Comparison of ENCODE assay signal across 15 cellular contexts in genomic region chr7:28570970-28571288, GRCh38.
DNase-seq lines count a peak whose midpoint lies in the region; ATAC-seq and TF ChIP-seq lines count a peak whose summit lies in the region.
"Had no signal": no experiment of that assay in that cellular context is flagged by ENCODE, and none has a peak within 500 bp of the region (broad histone marks: within the 10 kb centered on the region; RNA-seq: fewer than 3 reads in every experiment).

No MANE protein-coding gene starts in this region.

- TF ChIP-seq POLR2A in HCT116 (IDR thresholded peaks at IDR 0.05; ENCODE audit: borderline replicate concordance, extremely low read depth, insufficient read depth, insufficient read length) (no peak), upper lobe of left lung (IDR thresholded peaks at IDR 0.05) (no peak)

- H3K79me2 ChIP-seq in HCT116 (ENCODE audit: insufficient read depth, low read length), result no peaks in the 10 kb centered on the region

- H3K9ac ChIP-seq in HCT116 (ENCODE audit: low read length), result no peak overlapping the region

- H4K20me1 ChIP-seq in HCT116 (ENCODE audit: insufficient read depth), result no peaks in the 10 kb centered on the region

- no peak for TF ChIP-seq EP300 in upper lobe of left lung (IDR thresholded peaks at IDR 0.05)

- H3K36me3 ChIP-seq in HCT116 (ENCODE audit: control insufficient read depth in 1 of 2, insufficient read depth in 2 of 2, low read length in 2 of 2) (no peaks in the 10 kb centered on the region), upper lobe of left lung (no peaks in the 10 kb centered on the region)
- H3K36me3 ChIP-seq: gastroesophageal sphincter, thyroid gland had no signal

- no peaks in the 10 kb centered on the region for H3K9me2 ChIP-seq in HCT116 (ENCODE audit: insufficient read depth)

- no peak overlapping the region for H3K4me3 ChIP-seq in AG10803 (ENCODE audit: low read length)
- H3K4me3 ChIP-seq in HCT116 (replicated peaks in 1 of 2; ENCODE audit: low read depth in 1 of 2, low read length in 2 of 2), result no peak overlapping the region
- H3K4me3 ChIP-seq in upper lobe of left lung, result no peak overlapping the region
- H3K4me3 ChIP-seq: gastroesophageal sphincter, thyroid gland had no signal

- RAD21 ChIA-PET in HCT116 (lab: Charles Lee; ENCODE audit: low non-redundant PET in 1 of 2, low total read pairs in 2 of 2, uncharacterized antibody in 2 of 2, unreplicated experiment in 2 of 2), result no interaction called here

- CTCF ChIA-PET in HCT116 (lab: Charles Lee), result no interaction called here

- POLR2A ChIA-PET in HCT116 (lab: Charles Lee), result interaction anchor here (0.5 kb wide), 1 partner anchor 41 kb away, joined by 4 read pairs; no protein-coding TSS in a partner anchor

- WGBS in upper lobe of left lung, 2 donors, result 79 to 95% methylated on average over 4 of the region's 4 CpGs

- no peaks in the 10 kb centered on the region for H3K4me1 ChIP-seq in HCT116 (ENCODE audit: control insufficient read depth in 1 of 2, insufficient read depth in 2 of 2, low read length in 2 of 2)
- H3K4me1 ChIP-seq in upper lobe of left lung, result peaks cover 0 to 13% (median 5%) of the 10 kb centered on the region in 4 donors

- H2AFZ ChIP-seq in HCT116 (ENCODE audit: low read depth, low read length, poor library complexity, severe bottlenecking), result no peak overlapping the region

- intact Hi-C loops in HCT116 (cut with micrococcal nuclease), result no loop called here

- no TSS peak for BruUV-seq in HCT116 (replicated peaks; lab: Mats Ljungman, UMichigan)

- ATAC-seq in HCT116 (no peak), upper lobe of left lung (ENCODE audit: low FRiP score in 2 of 2) (no peak), GM21526 (IDR thresholded peaks at IDR 0.05; ENCODE audit: low FRiP score, unreplicated experiment) (no peak), HG02970 (IDR thresholded peaks at IDR 0.05; ENCODE audit: low FRiP score, unreplicated experiment) (no peak)
- ATAC-seq: gastroesophageal sphincter had no signal

- DNase-seq in AG10803 (ENCODE audit: low read depth), result peak; percentile 22
- no peak for DNase-seq in HCT116 (ENCODE audit: low read depth, low spot score)
- DNase-seq in SW 1271 (lab: John Stamatoyannopoulos, UW), result peak; percentile 3 to 6
- DNase-seq in fibroblast of the conjunctiva (ENCODE audit: low read depth), result peak; percentile 23
- DNase-seq in inferior parietal cortex (ENCODE audit: extremely low spot score), result no peak
- DNase-seq in upper lobe of left lung, result no peak
- DNase-seq: activated CD4-positive, alpha-beta memory T cell treated with anti-CD3 and anti-CD28 coated beads for 36 hours; aorta; DMS53; islet precursor cell; NCI-H82; thyroid gland had no signal

- TF ChIP-seq RAD21 in HCT116 (IDR thresholded peaks at IDR 0.05; ENCODE audit: low read depth), result no peak

- no peak overlapping the region for H3K4me2 ChIP-seq in HCT116 (ENCODE audit: low read length)

- H3K27ac ChIP-seq in HCT116 (ENCODE audit: low read depth, low read length), result no peak overlapping the region
- H3K27ac ChIP-seq in upper lobe of left lung, result no peak overlapping the region
- H3K27ac ChIP-seq: gastroesophageal sphincter, thyroid gland had no signal

- H3K27me3 ChIP-seq in HCT116 (ENCODE audit: insufficient read depth, low read length), result peaks cover 83% of the 10 kb centered on the region
- H3K27me3 ChIP-seq in upper lobe of left lung, result no peaks in the 10 kb centered on the region
- H3K27me3 ChIP-seq: gastroesophageal sphincter, thyroid gland had no signal

- no peak for TF ChIP-seq CTCF in AG10803 (conservative IDR thresholded peaks at IDR 0.05; ENCODE audit: low read length)
- no peak for TF ChIP-seq CTCF in HCT116 (IDR thresholded peaks at IDR 0.05 in 2 of 3, conservative IDR thresholded peaks at IDR 0.05 in 1 of 3; ENCODE audit: borderline replicate concordance in 1 of 3, insufficient read depth in 1 of 3, low read depth in 2 of 3, low read length in 2 of 3)
- TF ChIP-seq CTCF in upper lobe of left lung (IDR thresholded peaks at IDR 0.05), result no peak

- H3K9me3 ChIP-seq in HCT116 (ENCODE audit: control insufficient read depth in 1 of 2, insufficient read depth in 1 of 2, low read depth in 1 of 2, low read length in 2 of 2) (no peaks in the 10 kb centered on the region), upper lobe of left lung (no peaks in the 10 kb centered on the region)
- H3K9me3 ChIP-seq: gastroesophageal sphincter, thyroid gland had no signal

TF ChIP-seq in HCT116, 20 proteins besides CTCF, POLR2A, EP300 and RAD21:
- TF ChIP-seq FOSL1 (IDR thresholded peaks at IDR 0.05; ENCODE audit: low read depth), result peak; percentile 16; the same call in 1 of the 2 replicates
- TF ChIP-seq ZFX (IDR thresholded peaks at IDR 0.05), result no peak

Comparison
In these comparisons a context has a peak if more than half of its experiments do, and no peak if none do; other contexts are left out.
1. DNase-seq: peak in AG10803 (single experiment), SW 1271 (2 of 2) and fibroblast of the conjunctiva (single experiment); none in HCT116 (single experiment), inferior parietal cortex (single experiment) and upper lobe of left lung (0 of 2).